Comparison of ENCODE assay signal across 24 cellular contexts in the genomic region with DNA sequence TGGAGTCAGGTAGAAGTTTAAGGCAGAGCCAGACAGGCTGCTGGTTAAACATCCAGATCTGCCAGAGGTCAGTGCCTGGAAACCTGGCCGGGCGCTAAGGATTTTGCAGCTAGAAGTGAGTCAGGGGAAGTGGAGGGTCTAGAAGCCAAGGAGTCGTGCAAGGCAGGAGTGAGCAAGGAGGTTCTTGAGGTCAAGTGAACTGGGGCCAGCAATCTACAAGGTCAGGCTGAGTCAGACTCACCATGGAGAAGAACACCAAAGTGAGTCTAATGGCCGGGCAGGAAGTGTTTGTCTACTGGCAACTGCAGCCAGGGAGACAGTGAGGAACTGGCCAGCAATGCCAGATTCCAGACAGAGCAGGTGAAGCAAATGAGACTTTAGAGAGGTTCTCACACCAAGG.
"Had no signal": no experiment of that assay in that cellular context is flagged by ENCODE, and none has a peak within 500 bp of the region (broad histone marks: within the 10 kb centered on the region; RNA-seq: fewer than 3 reads in every experiment).

No MANE protein-coding gene starts in this region.

- H3K4me2 ChIP-seq: neural progenitor cell had no signal

- H3K36me3 ChIP-seq: adrenal gland, colonic mucosa, esophagus squamous epithelium, gastroesophageal sphincter, heart right ventricle, left ventricle myocardium inferior, neural progenitor cell, ovary, prostate gland, right atrium auricular region, upper lobe of left lung had no signal

- H3K4me1 ChIP-seq: adrenal gland, colonic mucosa, esophagus squamous epithelium, gastroesophageal sphincter, heart right ventricle, left ventricle myocardium inferior, neural progenitor cell, prostate gland, right atrium auricular region, upper lobe of left lung had no signal

- ATAC-seq: effector memory CD8-positive, alpha-beta T cell; gastroesophageal sphincter; naive thymus-derived CD8-positive, alpha-beta T cell; stimulated activated naive CD8-positive, alpha-beta T cell treated with anti-CD3 and anti-CD28 coated beads, Interleukin-15, Interleukin-2, amounts not matched to agents 100 U/mL and 50 U/mL, for 24 hours had no signal

- H3K27ac ChIP-seq: adrenal gland, colonic mucosa, dorsolateral prefrontal cortex, esophagus squamous epithelium, gastroesophageal sphincter, heart right ventricle, left ventricle myocardium inferior, neural progenitor cell, ovary, prostate gland, right atrium auricular region, upper lobe of left lung, VCaP had no signal

- H3K9ac ChIP-seq: neural progenitor cell had no signal

- H3K4me3 ChIP-seq: adrenal gland, colonic mucosa, dorsolateral prefrontal cortex, esophagus squamous epithelium, gastroesophageal sphincter, heart right ventricle, left ventricle myocardium inferior, neural progenitor cell, ovary, prostate gland, right atrium auricular region, upper lobe of left lung had no signal

- DNase-seq: activated CD4-positive, alpha-beta T cell treated with anti-CD3 and anti-CD28 coated beads for 1 hour; activated CD8-positive, alpha-beta memory T cell treated with anti-CD3 and anti-CD28 coated beads for 24 hours; activated CD8-positive, alpha-beta memory T cell treated with anti-CD3 and anti-CD28 coated beads, Interleukin-2, amount 50 U/mL, for 4 hours; activated naive CD4-positive, alpha-beta T cell; activated T-cell treated with anti-CD3 and anti-CD28 coated beads, Interleukin-2, amount 50 U/mL, for 24 hours; adrenal gland; colonic mucosa; dorsolateral prefrontal cortex; effector memory CD8-positive, alpha-beta T cell; esophagus squamous epithelium; heart right ventricle; left ventricle myocardium inferior; mammary epithelial cell; naive thymus-derived CD8-positive, alpha-beta T cell; ovary; stimulated activated CD4-positive, alpha-beta T cell treated with anti-CD3 and anti-CD28 coated beads, Interleukin-4, amount 100 ng/mL, for 24 hours; stimulated activated naive CD8-positive, alpha-beta T cell treated with anti-CD3 and anti-CD28 coated beads, Interleukin-15, Interleukin-2, amounts not matched to agents 100 U/mL and 50 U/mL, for 24 hours; upper lobe of left lung had no signal

- H3K27me3 ChIP-seq: adrenal gland, colonic mucosa, esophagus squamous epithelium, gastroesophageal sphincter, heart right ventricle, neural progenitor cell, ovary, right atrium auricular region, upper lobe of left lung had no signal

- FAIRE-seq: bronchial epithelial cell had no signal

- H2AFZ ChIP-seq: neural progenitor cell had no signal

- H3K9me3 ChIP-seq: adrenal gland, colonic mucosa, esophagus squamous epithelium, gastroesophageal sphincter, heart right ventricle, left ventricle myocardium inferior, ovary, prostate gland, right atrium auricular region, upper lobe of left lung had no signal
